In the genomic region with DNA sequence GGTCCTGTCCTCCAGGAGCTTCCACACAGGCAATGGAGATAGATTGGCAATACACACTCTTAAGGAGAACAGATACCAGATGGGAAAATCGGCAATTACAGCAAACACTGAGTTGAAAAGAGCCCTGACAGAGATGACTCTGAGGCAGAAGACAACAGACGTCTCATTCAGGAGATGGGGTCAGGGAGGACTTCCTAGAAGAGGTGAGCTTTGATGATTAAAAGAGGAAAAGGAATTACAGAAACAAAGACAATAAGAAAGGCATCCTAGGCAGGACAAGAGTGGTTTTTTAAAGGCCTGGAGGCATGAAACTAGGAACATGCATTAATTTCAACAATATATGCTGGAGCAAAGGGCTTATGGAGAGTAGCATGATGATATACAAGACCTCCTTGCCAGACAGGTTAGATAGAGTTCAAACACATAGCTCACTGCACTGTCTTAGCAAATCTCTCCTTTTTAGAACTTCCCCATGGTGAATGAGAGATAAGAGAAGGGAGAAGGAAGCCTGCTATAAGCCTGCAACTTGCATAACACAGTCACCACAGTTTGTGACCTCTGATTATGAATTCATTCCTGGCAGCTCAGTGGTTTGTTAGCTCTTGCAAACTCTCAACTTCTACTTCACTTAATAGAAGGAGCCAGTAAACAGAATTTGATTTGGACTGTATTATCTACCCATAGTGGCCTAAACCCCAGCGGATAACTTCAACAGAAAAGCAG, we compare ENCODE assay signal across 1 cellular context.
A peak's percentile ranks its signal among the peaks of the same experiment; 100 is the strongest.
TF ChIP-seq lines count a peak whose summit lies in the region.

No MANE protein-coding gene starts in this region.

TF ChIP-seq in K562, 482 proteins besides CTCF, POLR2A, EP300 and RAD21 (continued from another document and continues in another):
- peak; percentile 59 for TF ChIP-seq GATA2 (CRISPR knock-in tag; IDR thresholded peaks at IDR 0.05)
- TF ChIP-seq, protein P1, sequence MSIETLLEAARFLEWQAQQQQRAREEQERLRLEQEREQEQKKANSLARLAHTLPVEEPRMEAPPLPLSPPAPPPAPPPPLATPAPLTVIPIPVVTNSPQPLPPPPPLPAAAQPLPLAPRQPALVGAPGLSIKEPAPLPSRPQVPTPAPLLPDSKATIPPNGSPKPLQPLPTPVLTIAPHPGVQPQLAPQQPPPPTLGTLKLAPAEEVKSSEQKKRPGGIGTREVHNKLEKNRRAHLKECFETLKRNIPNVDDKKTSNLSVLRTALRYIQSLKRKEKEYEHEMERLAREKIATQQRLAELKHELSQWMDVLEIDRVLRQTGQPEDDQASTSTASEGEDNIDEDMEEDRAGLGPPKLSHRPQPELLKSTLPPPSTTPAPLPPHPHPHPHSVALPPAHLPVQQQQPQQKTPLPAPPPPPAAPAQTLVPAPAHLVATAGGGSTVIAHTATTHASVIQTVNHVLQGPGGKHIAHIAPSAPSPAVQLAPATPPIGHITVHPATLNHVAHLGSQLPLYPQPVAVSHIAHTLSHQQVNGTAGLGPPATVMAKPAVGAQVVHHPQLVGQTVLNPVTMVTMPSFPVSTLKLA (conservative IDR thresholded peaks at IDR 0.05), result 0 out of 4 replicates have a peak, but pooled peaks of 1 of the 2 experiments have one; percentile 8
- no peak for TF ChIP-seq CAMTA2 (CRISPR knock-in tag; conservative IDR thresholded peaks at IDR 0.05)
- TF ChIP-seq PHTF2 (CRISPR knock-in tag; IDR thresholded peaks at IDR 0.05), result no peak
- TF ChIP-seq NFXL1 (CRISPR knock-in tag; IDR thresholded peaks at IDR 0.05), result no peak
- TF ChIP-seq CHCHD3 (CRISPR knock-in tag; IDR thresholded peaks at IDR 0.05), result no peak
- TF ChIP-seq, protein P2, sequence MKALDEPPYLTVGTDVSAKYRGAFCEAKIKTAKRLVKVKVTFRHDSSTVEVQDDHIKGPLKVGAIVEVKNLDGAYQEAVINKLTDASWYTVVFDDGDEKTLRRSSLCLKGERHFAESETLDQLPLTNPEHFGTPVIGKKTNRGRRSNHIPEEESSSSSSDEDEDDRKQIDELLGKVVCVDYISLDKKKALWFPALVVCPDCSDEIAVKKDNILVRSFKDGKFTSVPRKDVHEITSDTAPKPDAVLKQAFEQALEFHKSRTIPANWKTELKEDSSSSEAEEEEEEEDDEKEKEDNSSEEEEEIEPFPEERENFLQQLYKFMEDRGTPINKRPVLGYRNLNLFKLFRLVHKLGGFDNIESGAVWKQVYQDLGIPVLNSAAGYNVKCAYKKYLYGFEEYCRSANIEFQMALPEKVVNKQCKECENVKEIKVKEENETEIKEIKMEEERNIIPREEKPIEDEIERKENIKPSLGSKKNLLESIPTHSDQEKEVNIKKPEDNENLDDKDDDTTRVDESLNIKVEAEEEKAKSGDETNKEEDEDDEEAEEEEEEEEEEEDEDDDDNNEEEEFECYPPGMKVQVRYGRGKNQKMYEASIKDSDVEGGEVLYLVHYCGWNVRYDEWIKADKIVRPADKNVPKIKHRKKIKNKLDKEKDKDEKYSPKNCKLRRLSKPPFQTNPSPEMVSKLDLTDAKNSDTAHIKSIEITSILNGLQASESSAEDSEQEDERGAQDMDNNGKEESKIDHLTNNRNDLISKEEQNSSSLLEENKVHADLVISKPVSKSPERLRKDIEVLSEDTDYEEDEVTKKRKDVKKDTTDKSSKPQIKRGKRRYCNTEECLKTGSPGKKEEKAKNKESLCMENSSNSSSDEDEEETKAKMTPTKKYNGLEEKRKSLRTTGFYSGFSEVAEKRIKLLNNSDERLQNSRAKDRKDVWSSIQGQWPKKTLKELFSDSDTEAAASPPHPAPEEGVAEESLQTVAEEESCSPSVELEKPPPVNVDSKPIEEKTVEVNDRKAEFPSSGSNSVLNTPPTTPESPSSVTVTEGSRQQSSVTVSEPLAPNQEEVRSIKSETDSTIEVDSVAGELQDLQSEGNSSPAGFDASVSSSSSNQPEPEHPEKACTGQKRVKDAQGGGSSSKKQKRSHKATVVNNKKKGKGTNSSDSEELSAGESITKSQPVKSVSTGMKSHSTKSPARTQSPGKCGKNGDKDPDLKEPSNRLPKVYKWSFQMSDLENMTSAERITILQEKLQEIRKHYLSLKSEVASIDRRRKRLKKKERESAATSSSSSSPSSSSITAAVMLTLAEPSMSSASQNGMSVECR (CRISPR knock-in tag; IDR thresholded peaks at IDR 0.05), result no peak
- no peak for TF ChIP-seq ZNF23 (CRISPR knock-in tag; IDR thresholded peaks at IDR 0.05)
- TF ChIP-seq CTBP1 (IDR thresholded peaks at IDR 0.05; ENCODE audit: borderline replicate concordance), result no peak
- TF ChIP-seq TEAD1 (CRISPR knock-in tag; IDR thresholded peaks at IDR 0.05), result peak in 1 of 2 experiments; percentile 33; a peak in 1 of 4 replicates
- no peak for TF ChIP-seq RBFOX2 (IDR thresholded peaks at IDR 0.05; ENCODE audit: low read depth, low read length)
- peak; percentile 16 for TF ChIP-seq ZEB2 (IDR thresholded peaks at IDR 0.05)
- TF ChIP-seq ZNF212 (CRISPR knock-in tag; IDR thresholded peaks at IDR 0.05), result no peak
- no peak for TF ChIP-seq POU5F1 (IDR thresholded peaks at IDR 0.05; ENCODE audit: borderline replicate concordance, low read depth, low read length, partially characterized antibody)
- TF ChIP-seq, protein P3, sequence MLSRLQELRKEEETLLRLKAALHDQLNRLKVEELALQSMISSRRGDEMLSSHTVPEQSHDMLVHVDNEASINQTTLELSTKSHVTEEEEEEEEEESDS (CRISPR knock-in tag; IDR thresholded peaks at IDR 0.05), result no peak
- TF ChIP-seq EGR1 (conservative IDR thresholded peaks at IDR 0.05), result no peak
- TF ChIP-seq ZNF184 (CRISPR knock-in tag; IDR thresholded peaks at IDR 0.05), result no peak
- peak; percentile 67 for TF ChIP-seq MEF2A (IDR thresholded peaks at IDR 0.05; ENCODE audit: control insufficient read depth, low read depth, low read length)
- TF ChIP-seq HOXB6 (CRISPR knock-in tag; IDR thresholded peaks at IDR 0.05; ENCODE audit: borderline replicate concordance), result no peak
- TF ChIP-seq BHLHE40 (IDR thresholded peaks at IDR 0.05; ENCODE audit: low read length), result peak; percentile 45; the same call in 1 of the 2 replicates
- TF ChIP-seq, protein P4, sequence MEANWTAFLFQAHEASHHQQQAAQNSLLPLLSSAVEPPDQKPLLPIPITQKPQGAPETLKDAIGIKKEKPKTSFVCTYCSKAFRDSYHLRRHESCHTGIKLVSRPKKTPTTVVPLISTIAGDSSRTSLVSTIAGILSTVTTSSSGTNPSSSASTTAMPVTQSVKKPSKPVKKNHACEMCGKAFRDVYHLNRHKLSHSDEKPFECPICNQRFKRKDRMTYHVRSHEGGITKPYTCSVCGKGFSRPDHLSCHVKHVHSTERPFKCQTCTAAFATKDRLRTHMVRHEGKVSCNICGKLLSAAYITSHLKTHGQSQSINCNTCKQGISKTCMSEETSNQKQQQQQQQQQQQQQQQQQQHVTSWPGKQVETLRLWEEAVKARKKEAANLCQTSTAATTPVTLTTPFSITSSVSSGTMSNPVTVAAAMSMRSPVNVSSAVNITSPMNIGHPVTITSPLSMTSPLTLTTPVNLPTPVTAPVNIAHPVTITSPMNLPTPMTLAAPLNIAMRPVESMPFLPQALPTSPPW (CRISPR knock-in tag; IDR thresholded peaks at IDR 0.05), result no peak
- TF ChIP-seq, protein P5, sequence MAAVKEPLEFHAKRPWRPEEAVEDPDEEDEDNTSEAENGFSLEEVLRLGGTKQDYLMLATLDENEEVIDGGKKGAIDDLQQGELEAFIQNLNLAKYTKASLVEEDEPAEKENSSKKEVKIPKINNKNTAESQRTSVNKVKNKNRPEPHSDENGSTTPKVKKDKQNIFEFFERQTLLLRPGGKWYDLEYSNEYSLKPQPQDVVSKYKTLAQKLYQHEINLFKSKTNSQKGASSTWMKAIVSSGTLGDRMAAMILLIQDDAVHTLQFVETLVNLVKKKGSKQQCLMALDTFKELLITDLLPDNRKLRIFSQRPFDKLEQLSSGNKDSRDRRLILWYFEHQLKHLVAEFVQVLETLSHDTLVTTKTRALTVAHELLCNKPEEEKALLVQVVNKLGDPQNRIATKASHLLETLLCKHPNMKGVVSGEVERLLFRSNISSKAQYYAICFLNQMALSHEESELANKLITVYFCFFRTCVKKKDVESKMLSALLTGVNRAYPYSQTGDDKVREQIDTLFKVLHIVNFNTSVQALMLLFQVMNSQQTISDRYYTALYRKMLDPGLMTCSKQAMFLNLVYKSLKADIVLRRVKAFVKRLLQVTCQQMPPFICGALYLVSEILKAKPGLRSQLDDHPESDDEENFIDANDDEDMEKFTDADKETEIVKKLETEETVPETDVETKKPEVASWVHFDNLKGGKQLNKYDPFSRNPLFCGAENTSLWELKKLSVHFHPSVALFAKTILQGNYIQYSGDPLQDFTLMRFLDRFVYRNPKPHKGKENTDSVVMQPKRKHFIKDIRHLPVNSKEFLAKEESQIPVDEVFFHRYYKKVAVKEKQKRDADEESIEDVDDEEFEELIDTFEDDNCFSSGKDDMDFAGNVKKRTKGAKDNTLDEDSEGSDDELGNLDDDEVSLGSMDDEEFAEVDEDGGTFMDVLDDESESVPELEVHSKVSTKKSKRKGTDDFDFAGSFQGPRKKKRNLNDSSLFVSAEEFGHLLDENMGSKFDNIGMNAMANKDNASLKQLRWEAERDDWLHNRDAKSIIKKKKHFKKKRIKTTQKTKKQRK (IDR thresholded peaks at IDR 0.05; ENCODE audit: borderline replicate concordance, low read depth, low read length), result no peak
- peak; percentile 83 for TF ChIP-seq TEAD4 (IDR thresholded peaks at IDR 0.05; ENCODE audit: low read length)
- TF ChIP-seq TEAD4 (CRISPR knock-in tag; IDR thresholded peaks at IDR 0.05; ENCODE audit: borderline replicate concordance), result no peak
- no peak for TF ChIP-seq GABPB1 (CRISPR knock-in tag; IDR thresholded peaks at IDR 0.05)
- TF ChIP-seq, protein P6, sequence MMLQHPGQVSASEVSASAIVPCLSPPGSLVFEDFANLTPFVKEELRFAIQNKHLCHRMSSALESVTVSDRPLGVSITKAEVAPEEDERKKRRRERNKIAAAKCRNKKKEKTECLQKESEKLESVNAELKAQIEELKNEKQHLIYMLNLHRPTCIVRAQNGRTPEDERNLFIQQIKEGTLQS (IDR thresholded peaks at IDR 0.05), result peak; percentile 18; the same call in 1 of the 2 replicates
- TF ChIP-seq, protein P6 (CRISPR knock-in tag; conservative IDR thresholded peaks at IDR 0.05), result no peak
- TF ChIP-seq KHSRP (IDR thresholded peaks at IDR 0.05), result no peak
- peak in 1 of 2 experiments; percentile 82; a peak in 2 of 4 replicates for TF ChIP-seq TBL1XR1 (IDR thresholded peaks at IDR 0.05; ENCODE audit: low read length in 2 of 2)
- no peak for TF ChIP-seq NR2C2 (CRISPR knock-in tag; IDR thresholded peaks at IDR 0.05)
- peak; percentile 72 for TF ChIP-seq NR2C2 (tag; IDR thresholded peaks at IDR 0.05)
- TF ChIP-seq HMGN3 (IDR thresholded peaks at IDR 0.05; ENCODE audit: borderline replicate concordance, extremely low read depth, insufficient read length, low read depth, low read length), result no peak
- TF ChIP-seq, protein P7, sequence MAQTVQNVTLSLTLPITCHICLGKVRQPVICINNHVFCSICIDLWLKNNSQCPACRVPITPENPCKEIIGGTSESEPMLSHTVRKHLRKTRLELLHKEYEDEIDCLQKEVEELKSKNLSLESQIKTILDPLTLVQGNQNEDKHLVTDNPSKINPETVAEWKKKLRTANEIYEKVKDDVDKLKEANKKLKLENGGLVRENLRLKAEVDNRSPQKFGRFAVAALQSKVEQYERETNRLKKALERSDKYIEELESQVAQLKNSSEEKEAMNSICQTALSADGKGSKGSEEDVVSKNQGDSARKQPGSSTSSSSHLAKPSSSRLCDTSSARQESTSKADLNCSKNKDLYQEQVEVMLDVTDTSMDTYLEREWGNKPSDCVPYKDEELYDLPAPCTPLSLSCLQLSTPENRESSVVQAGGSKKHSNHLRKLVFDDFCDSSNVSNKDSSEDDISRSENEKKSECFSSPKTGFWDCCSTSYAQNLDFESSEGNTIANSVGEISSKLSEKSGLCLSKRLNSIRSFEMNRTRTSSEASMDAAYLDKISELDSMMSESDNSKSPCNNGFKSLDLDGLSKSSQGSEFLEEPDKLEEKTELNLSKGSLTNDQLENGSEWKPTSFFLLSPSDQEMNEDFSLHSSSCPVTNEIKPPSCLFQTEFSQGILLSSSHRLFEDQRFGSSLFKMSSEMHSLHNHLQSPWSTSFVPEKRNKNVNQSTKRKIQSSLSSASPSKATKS (CRISPR knock-in tag; IDR thresholded peaks at IDR 0.05), result no peak
- TF ChIP-seq, protein P8, sequence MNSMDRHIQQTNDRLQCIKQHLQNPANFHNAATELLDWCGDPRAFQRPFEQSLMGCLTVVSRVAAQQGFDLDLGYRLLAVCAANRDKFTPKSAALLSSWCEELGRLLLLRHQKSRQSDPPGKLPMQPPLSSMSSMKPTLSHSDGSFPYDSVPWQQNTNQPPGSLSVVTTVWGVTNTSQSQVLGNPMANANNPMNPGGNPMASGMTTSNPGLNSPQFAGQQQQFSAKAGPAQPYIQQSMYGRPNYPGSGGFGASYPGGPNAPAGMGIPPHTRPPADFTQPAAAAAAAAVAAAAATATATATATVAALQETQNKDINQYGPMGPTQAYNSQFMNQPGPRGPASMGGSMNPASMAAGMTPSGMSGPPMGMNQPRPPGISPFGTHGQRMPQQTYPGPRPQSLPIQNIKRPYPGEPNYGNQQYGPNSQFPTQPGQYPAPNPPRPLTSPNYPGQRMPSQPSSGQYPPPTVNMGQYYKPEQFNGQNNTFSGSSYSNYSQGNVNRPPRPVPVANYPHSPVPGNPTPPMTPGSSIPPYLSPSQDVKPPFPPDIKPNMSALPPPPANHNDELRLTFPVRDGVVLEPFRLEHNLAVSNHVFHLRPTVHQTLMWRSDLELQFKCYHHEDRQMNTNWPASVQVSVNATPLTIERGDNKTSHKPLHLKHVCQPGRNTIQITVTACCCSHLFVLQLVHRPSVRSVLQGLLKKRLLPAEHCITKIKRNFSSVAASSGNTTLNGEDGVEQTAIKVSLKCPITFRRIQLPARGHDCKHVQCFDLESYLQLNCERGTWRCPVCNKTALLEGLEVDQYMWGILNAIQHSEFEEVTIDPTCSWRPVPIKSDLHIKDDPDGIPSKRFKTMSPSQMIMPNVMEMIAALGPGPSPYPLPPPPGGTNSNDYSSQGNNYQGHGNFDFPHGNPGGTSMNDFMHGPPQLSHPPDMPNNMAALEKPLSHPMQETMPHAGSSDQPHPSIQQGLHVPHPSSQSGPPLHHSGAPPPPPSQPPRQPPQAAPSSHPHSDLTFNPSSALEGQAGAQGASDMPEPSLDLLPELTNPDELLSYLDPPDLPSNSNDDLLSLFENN (IDR thresholded peaks at IDR 0.05; ENCODE audit: low read depth in 2 of 2, low read length in 2 of 2), result 0 out of 4 replicates have a peak, but pooled peaks of 1 of the 2 experiments have one; percentile 33
- TF ChIP-seq, protein P9, sequence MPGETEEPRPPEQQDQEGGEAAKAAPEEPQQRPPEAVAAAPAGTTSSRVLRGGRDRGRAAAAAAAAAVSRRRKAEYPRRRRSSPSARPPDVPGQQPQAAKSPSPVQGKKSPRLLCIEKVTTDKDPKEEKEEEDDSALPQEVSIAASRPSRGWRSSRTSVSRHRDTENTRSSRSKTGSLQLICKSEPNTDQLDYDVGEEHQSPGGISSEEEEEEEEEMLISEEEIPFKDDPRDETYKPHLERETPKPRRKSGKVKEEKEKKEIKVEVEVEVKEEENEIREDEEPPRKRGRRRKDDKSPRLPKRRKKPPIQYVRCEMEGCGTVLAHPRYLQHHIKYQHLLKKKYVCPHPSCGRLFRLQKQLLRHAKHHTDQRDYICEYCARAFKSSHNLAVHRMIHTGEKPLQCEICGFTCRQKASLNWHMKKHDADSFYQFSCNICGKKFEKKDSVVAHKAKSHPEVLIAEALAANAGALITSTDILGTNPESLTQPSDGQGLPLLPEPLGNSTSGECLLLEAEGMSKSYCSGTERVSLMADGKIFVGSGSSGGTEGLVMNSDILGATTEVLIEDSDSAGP (CRISPR knock-in tag; IDR thresholded peaks at IDR 0.05), result no peak
- TF ChIP-seq FOSL1 (tag; conservative IDR thresholded peaks at IDR 0.05), result 0 out of 2 replicates have a peak, but pooled peaks have one; percentile 12
- TF ChIP-seq PML (IDR thresholded peaks at IDR 0.05; ENCODE audit: low read length), result peak; percentile 62
- TF ChIP-seq TCFL5 (CRISPR knock-in tag; conservative IDR thresholded peaks at IDR 0.05), result no peak
- 0 out of 2 replicates have a peak, but pooled peaks have one; percentile 23 for TF ChIP-seq ELF1 (tag; IDR thresholded peaks at IDR 0.05)
- TF ChIP-seq HLTF (IDR thresholded peaks at IDR 0.05), result no peak
